In the genomic region with DNA sequence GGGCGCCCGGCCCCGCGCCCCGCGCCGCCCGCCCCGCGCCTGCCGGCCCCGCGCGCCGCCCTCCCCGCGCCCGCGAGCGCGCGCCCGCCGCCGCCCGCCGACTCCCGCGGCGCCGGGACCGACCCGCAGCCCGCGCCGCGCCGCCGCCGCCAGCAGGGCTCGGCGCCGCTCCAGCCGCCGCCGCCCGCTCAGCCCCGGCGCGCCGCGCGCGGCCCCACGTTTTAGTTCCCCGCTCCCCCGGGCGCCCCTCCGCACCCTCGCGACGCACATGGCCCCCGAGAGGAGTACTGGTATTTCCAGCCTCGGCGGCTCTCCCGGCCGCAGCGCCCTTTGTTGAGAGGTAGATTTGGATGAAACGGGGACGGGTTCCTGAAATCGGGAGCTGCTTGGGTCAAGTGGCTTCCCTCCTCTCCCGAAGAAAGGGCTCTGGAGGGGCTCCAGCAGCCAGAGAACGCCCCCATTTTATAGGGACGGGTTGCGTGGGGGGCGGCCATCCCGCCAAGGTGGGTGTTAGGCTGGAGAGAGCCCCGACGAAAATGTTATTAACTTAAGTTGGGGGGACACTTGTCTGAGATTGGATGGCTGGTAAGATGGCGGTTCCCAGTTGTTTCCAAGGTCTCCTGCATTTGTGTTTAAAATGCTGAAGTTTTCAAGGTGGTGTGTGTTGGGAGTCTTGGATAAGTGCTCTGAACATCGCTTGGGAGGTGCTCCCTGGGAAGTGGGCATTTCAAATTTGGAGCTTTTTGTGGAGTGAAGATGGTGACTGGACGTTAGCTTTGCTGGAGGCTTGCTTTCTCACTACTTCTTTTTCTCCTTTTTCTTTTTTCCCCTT, we compare ENCODE assay signal across 9 cellular contexts. TPM values are rescaled to one million over a fixed set of nuclear protein-coding genes. Genes with fewer than 3 reads are reported as not detected.
DNase-seq lines count a peak whose midpoint lies in the region; ATAC-seq and TF ChIP-seq lines count a peak whose summit lies in the region.
"Had no signal": no experiment of that assay in that cellular context is flagged by ENCODE, and none has a peak within 500 bp of the region (broad histone marks: within the 10 kb centered on the region; RNA-seq: fewer than 3 reads in every experiment).

No MANE protein-coding gene starts in this region.

- H3K27ac Mint-ChIP-seq in stimulated activated naive CD8-positive, alpha-beta T cell treated with anti-CD3 and anti-CD28 coated beads, Interleukin-15, Interleukin-2, amounts not matched to agents 100 ng/mL and 50 ng/mL, for 24 hours, result peak overlapping the region; percentile 92

- peak overlapping the region; percentile 92 for H3K4me2 ChIP-seq in PC-3 (ENCODE audit: low read length)

- no peak for TF ChIP-seq RAD21 in liver (IDR thresholded peaks at IDR 0.05)

- H3K36me3 ChIP-seq in PC-3 (ENCODE audit: low read depth, low read length) (peaks cover 9% of the 10 kb centered on the region), liver (ENCODE audit: control insufficient read depth in 4 of 4, insufficient read depth in 3 of 4, low read depth in 1 of 4, low read length in 3 of 4) (peaks cover 0 to 3% (median 0%) of the 10 kb centered on the region in 4 donors)

- BruUV-seq in PC-3 (replicated peaks; lab: Mats Ljungman, UMichigan), result no TSS peak

- TF ChIP-seq CTCF in GM12865 (IDR thresholded peaks at IDR 0.05; ENCODE audit: insufficient read depth, low read depth, low read length, missing control alignments), result no peak
- no peak for TF ChIP-seq CTCF in PC-3 (conservative IDR thresholded peaks at IDR 0.05; ENCODE audit: low read depth, low read length)
- TF ChIP-seq CTCF in liver (IDR thresholded peaks at IDR 0.05; ENCODE audit: low read depth, low read length, missing input control), result no peak

- H3K36me3 Mint-ChIP-seq in stimulated activated naive CD8-positive, alpha-beta T cell treated with anti-CD3 and anti-CD28 coated beads, Interleukin-15, Interleukin-2, amounts not matched to agents 100 ng/mL and 50 ng/mL, for 24 hours (ENCODE audit: low read depth), result peaks cover 27% of the 10 kb centered on the region

- H3K9me2 ChIP-seq in PC-3 (replicated peaks; ENCODE audit: low read length), result no peaks in the 10 kb centered on the region

- H3F3A ChIP-seq in PC-3 (ENCODE audit: low read length, unreplicated experiment), result no peaks in the 10 kb centered on the region

- H3K4me3 Mint-ChIP-seq in stimulated activated naive CD8-positive, alpha-beta T cell treated with anti-CD3 and anti-CD28 coated beads, Interleukin-15, Interleukin-2, amounts not matched to agents 100 ng/mL and 50 ng/mL, for 24 hours, result peak overlapping the region; percentile 94

- 2% methylated on average over 82 of the region's 82 CpGs for WGBS in liver

- intact Hi-C loops in PC-3 (cut with micrococcal nuclease), result loop anchor here (5.0 kb wide), 1 partner anchor 300 kb away; no protein-coding TSS in a partner anchor

- H3K27me3 ChIP-seq in PC-3 (ENCODE audit: low read length) (no peaks in the 10 kb centered on the region), liver (ENCODE audit: control insufficient read depth in 4 of 4, insufficient read depth in 4 of 4, low read length in 3 of 4) (no peaks in the 10 kb centered on the region)

- peaks cover 71% of the 10 kb centered on the region for H3K4me1 Mint-ChIP-seq in stimulated activated naive CD8-positive, alpha-beta T cell treated with anti-CD3 and anti-CD28 coated beads, Interleukin-15, Interleukin-2, amounts not matched to agents 100 ng/mL and 50 ng/mL, for 24 hours (ENCODE audit: low read depth)

- H3K79me2 ChIP-seq in PC-3 (ENCODE audit: low read length), result peaks cover 88% of the 10 kb centered on the region

- peaks cover 16% of the 10 kb centered on the region for H4K20me1 ChIP-seq in PC-3 (ENCODE audit: low read length)

- H3K4me1 ChIP-seq in PC-3 (ENCODE audit: insufficient read depth, low read length), result peaks cover 14% of the 10 kb centered on the region
- H3K4me1 ChIP-seq in liver (ENCODE audit: control insufficient read depth in 4 of 4, insufficient read depth in 4 of 4, low read length in 3 of 4), result peaks cover 14 to 59% (median 35%) of the 10 kb centered on the region in 4 donors

- H3K4me3 ChIP-seq in GM12865 (ENCODE audit: low read depth, low read length) (peak overlapping the region; percentile 79), PC-3 (ENCODE audit: low read length) (peak overlapping the region; percentile 90), liver (ENCODE audit: low read depth in 1 of 3, low read length in 3 of 3) (peak overlapping the region; percentile 62 to 100 (median 63))

- H3K9ac ChIP-seq in PC-3 (ENCODE audit: low read length), result peak overlapping the region; percentile 99
- H3K9ac ChIP-seq in liver (ENCODE audit: low read depth in 1 of 2, low read length in 2 of 2), result peak overlapping the region; percentile 30 to 46

- H3K27ac ChIP-seq in PC-3 (ENCODE audit: low read length) (peak overlapping the region; percentile 90), caudate nucleus (ENCODE audit: low read depth, low read length) (peak overlapping the region; percentile 76), liver (ENCODE audit: low read depth in 1 of 2, low read length in 2 of 2) (no peak overlapping the region)

- H3K9me3 ChIP-seq in PC-3 (ENCODE audit: low read length) (no peaks in the 10 kb centered on the region), liver (ENCODE audit: control insufficient read depth in 4 of 4, low read length in 3 of 4) (no peaks in the 10 kb centered on the region)

- ATAC-seq in PC-3 (no peak), HG02981 (IDR thresholded peaks at IDR 0.05; ENCODE audit: unreplicated experiment) (no peak), HG02973 (IDR thresholded peaks at IDR 0.05; ENCODE audit: unreplicated experiment) (no peak)

- no peak overlapping the region for H2AFZ ChIP-seq in PC-3 (ENCODE audit: low read length)

- CTCF ChIA-PET in PC-3 (lab: Charles Lee), result no interaction called here

- no peaks in the 10 kb centered on the region for H3K9me3 Mint-ChIP-seq in stimulated activated naive CD8-positive, alpha-beta T cell treated with anti-CD3 and anti-CD28 coated beads, Interleukin-15, Interleukin-2, amounts not matched to agents 100 ng/mL and 50 ng/mL, for 24 hours

- H3K27me3 Mint-ChIP-seq in stimulated activated naive CD8-positive, alpha-beta T cell treated with anti-CD3 and anti-CD28 coated beads, Interleukin-15, Interleukin-2, amounts not matched to agents 100 ng/mL and 50 ng/mL, for 24 hours, result peaks cover 57% of the 10 kb centered on the region

- POLR2A ChIA-PET in PC-3 (lab: Charles Lee; ENCODE audit: unreplicated experiment), result interaction anchor here (0.6 kb wide), 1 partner anchor 114 kb away, joined by 4 read pairs; no protein-coding TSS in a partner anchor

- DNase-seq in GM12865 (ENCODE audit: low read depth) (peak; percentile 29), PC-3 (no peak), caudate nucleus (lab: John Stamatoyannopoulos, UW) (peak in 26 of 61 donors; percentile 4 to 72 (median 44)), HuH-7 (ENCODE audit: low spot score) (no peak)

TF ChIP-seq in liver, 16 proteins besides CTCF, POLR2A, EP300 and RAD21:
- TF ChIP-seq FOXA2 (IDR thresholded peaks at IDR 0.05) (no peak), YY1 (IDR thresholded peaks at IDR 0.05) (peak; percentile 70)

RNA-seq across cellular contexts. Expression of a gene that starts 1.1 kb away (rescaled TPM):
- total RNA-seq in PC-3 (2014; rRNA removed) (119 and 124 TPM in 2 replicates), liver (10 to 100 TPM; 24.6 to 28.7 TPM)
- 10 to 100 TPM; 13.2 to 14.5 TPM for polyA plus RNA-seq in liver

RNA-seq across cellular contexts. Expression of a gene that starts 5.9 kb away (rescaled TPM):
- 86.4 and 86.6 TPM in 2 replicates for total RNA-seq in PC-3 (2014; rRNA removed)
- 10 to 100 TPM; 18.3 to 30.8 TPM for total RNA-seq in liver
- 10 to 100 TPM; 20.9 to 62.0 TPM for polyA plus RNA-seq in liver

RNA-seq across cellular contexts. Expression of a gene that starts 23.2 kb away (rescaled TPM):
- total RNA-seq in PC-3 (2014; rRNA removed) (0.04 and 0.12 TPM in 2 replicates), liver (under 1 TPM in 1 of 2 donors, not detected in 1; 0.23 TPM)
- polyA plus RNA-seq in liver, result not detected
- total RNA-seq: activated CD8-positive, alpha-beta memory T cell treated with anti-CD3 and anti-CD28 coated beads for 36 hours had no signal

Comparison
In these comparisons a context has a peak if more than half of its experiments do, and no peak if none do; other contexts are left out.
1. H3K27ac ChIP-seq: peak in PC-3 (single experiment) and caudate nucleus (single experiment); none in liver (0 of 2).
2. Peak in every context shown above with its lines, with median percentiles within 50 percentile points of each other: H3K4me3 ChIP-seq.